ENCODE assay signal across 9 cellular contexts in the genomic region with DNA sequence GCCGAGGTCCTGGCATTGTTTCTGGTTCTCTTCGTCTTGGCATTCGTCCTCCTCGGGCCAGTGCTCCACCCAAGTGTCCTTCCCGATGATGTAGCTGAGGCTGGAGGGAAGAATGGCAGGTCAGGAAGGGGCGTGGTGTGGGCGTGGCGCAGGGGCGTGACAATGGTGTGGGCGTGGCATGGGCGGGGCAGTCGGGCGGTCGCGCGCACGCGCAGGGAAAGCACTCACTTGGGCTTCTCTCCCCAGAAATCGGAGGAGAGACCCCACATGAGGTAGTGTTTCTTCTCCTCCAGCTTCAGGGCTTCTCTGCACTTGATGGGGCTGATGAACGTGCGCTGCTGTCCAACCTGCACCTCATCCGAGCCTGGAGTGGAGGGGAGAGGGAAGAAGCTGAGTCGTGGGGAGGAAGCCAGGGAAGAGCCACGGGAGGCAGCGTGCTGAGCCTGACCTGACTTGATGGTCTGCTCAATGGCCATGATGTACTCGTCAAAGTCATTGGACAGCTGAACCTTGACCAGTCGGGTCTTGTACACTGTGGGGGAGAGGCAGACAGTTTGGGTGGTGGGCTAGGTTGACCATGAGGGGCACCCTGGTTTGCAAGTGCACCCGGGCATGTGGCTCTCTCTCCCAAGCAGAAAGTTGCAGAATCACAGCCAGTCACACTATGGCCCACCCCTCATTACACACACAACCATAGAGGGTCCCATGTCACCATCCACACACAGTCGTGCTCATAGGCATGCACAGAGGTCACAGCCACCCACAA. TPM values are rescaled to one million over a fixed set of nuclear protein-coding genes. Genes with fewer than 3 reads are reported as not detected.
DNase-seq lines count a peak whose midpoint lies in the region; ATAC-seq, FAIRE-seq and TF ChIP-seq lines count a peak whose summit lies in the region.
"Had no signal": no experiment of that assay in that cellular context is flagged by ENCODE, and none has a peak within 500 bp of the region (broad histone marks: within the 10 kb centered on the region; RNA-seq: fewer than 3 reads in every experiment).

No MANE protein-coding gene starts in this region.

- ATAC-seq in HG03175 (IDR thresholded peaks at IDR 0.05; ENCODE audit: unreplicated experiment) (no peak), GM18502 (IDR thresholded peaks at IDR 0.05; ENCODE audit: poor library complexity, unreplicated experiment) (no peak)

- no peak overlapping the region for H3K27ac Mint-ChIP-seq in endothelial cell (ENCODE audit: unreplicated experiment)

- in situ Hi-C loops in GM13977 (cut with MboI; ENCODE audit: low pct_unique_long_range_greater_than_20kb, low sequenced_read_pairs, unreplicated experiment), result no loop called here

- no peaks in the 10 kb centered on the region for H3K4me1 Mint-ChIP-seq in endothelial cell (ENCODE audit: unreplicated experiment)

- H3K4me3 Mint-ChIP-seq in endothelial cell (ENCODE audit: unreplicated experiment), result peak overlapping the region; percentile 54

- TF ChIP-seq CTCF in endothelial cell (IDR thresholded peaks at IDR 0.05; ENCODE audit: unreplicated experiment) (no peak), GM13977 (IDR thresholded peaks at IDR 0.05; ENCODE audit: extremely low read depth, insufficient read depth, missing control alignments) (no peak)

- DNase-seq in GM18507 (ENCODE audit: extremely low spot score, insufficient read length, low read depth) (no peak), endothelial cell (ENCODE audit: low spot score) (no peak), GM13977 (ENCODE audit: low spot score) (no peak), NCI-H446 treated with DMSO at 0.1 percent for 48 hours (lab: John Stamatoyannopoulos, UW) (no peak)
- DNase-seq in activated CD4-positive, alpha-beta T cell treated with anti-CD3 and anti-CD28 coated beads, Interleukin-2, amount 50 U/mL, for 48 hours, result peak; percentile 68 to 71
- DNase-seq in stimulated activated CD4-positive, alpha-beta T cell treated with anti-CD3 and anti-CD28 coated beads, Interleukin-12 subunit alpha, Interleukin-12 subunit beta, amount 100 ng/mL, for 4 hours, result peak; percentile 55

- H3K36me3 Mint-ChIP-seq in endothelial cell (ENCODE audit: low read depth, unreplicated experiment), result peaks cover 23% of the 10 kb centered on the region

- H3K9me3 Mint-ChIP-seq in endothelial cell (ENCODE audit: unreplicated experiment), result peaks cover 32% of the 10 kb centered on the region

- FAIRE-seq in GM18507 (lab: Jason Lieb, UNC), result peak; percentile 64

- H3K27me3 Mint-ChIP-seq in endothelial cell (ENCODE audit: unreplicated experiment), result peaks cover 4% of the 10 kb centered on the region

RNA-seq across cellular contexts. Expression of gene TNFSF14, which starts 8.1 kb away (rescaled TPM):
- total RNA-seq in endothelial cell (ENCODE audit: unreplicated experiment), result not detected
- total RNA-seq: epithelial cell of proximal tubule had no signal

RNA-seq across cellular contexts. Expression of gene C3, which starts 42.3 kb away (rescaled TPM):
- not detected for total RNA-seq in endothelial cell (ENCODE audit: unreplicated experiment)

RNA-seq across cellular contexts. Expression of gene GPR108, which starts 59.3 kb away (rescaled TPM):
- 69.1 TPM for total RNA-seq in endothelial cell (ENCODE audit: unreplicated experiment)

Comparison
In these comparisons a context has a peak if more than half of its experiments do, and no peak if none do; other contexts are left out.
1. DNase-seq: peak in activated CD4-positive, alpha-beta T cell treated with anti-CD3 and anti-CD28 coated beads, Interleukin-2, amount 50 U/mL, for 48 hours (2 of 2) and stimulated activated CD4-positive, alpha-beta T cell treated with anti-CD3 and anti-CD28 coated beads, Interleukin-12 subunit alpha, Interleukin-12 subunit beta, amount 100 ng/mL, for 4 hours (single experiment); none in GM18507 (single experiment), endothelial cell (single experiment), GM13977 (single experiment) and NCI-H446 treated with DMSO at 0.1 percent for 48 hours (single experiment).